In genomic region chr1:103307751-103308150, GRCh38 we compare ENCODE assay signal across 25 cellular contexts.
"Had no signal": no experiment of that assay in that cellular context is flagged by ENCODE, and none has a peak within 500 bp of the region (broad histone marks: within the 10 kb centered on the region; RNA-seq: fewer than 3 reads in every experiment).

No MANE protein-coding gene starts in this region.

- H3K4me1 ChIP-seq: esophagus squamous epithelium, gastrocnemius medialis, heart right ventricle, left lung, lower lobe of right lung had no signal

- DNase-seq: dermis blood vessel endothelial cell; dorsolateral prefrontal cortex; effector CD4-positive, alpha-beta T cell; effector memory CD4-positive, alpha-beta T cell; esophagus squamous epithelium; foreskin fibroblast; foreskin melanocyte; gastrocnemius medialis; glutamatergic neuron; head of caudate nucleus; heart right ventricle; hippocampal formation; left cardiac atrium; left lung; left ventricle myocardium superior; lower lobe of right lung; mesenchymal stem cell; mucosa of descending colon; naive B cell had no signal

- FAIRE-seq: colon, endothelial cell of umbilical vein, islet of Langerhans, keratinocyte had no signal

- H3K9me3 ChIP-seq: esophagus squamous epithelium, gastrocnemius medialis, left lung, lower lobe of right lung, mucosa of descending colon had no signal

- H3K27me3 ChIP-seq: dorsolateral prefrontal cortex, esophagus squamous epithelium, gastrocnemius medialis, heart right ventricle, left lung had no signal

- H3K4me3 ChIP-seq: coronary artery, dorsolateral prefrontal cortex, esophagus squamous epithelium, gastrocnemius medialis, heart right ventricle, left lung, lower lobe of right lung, mucosa of descending colon had no signal

- H3K27ac ChIP-seq: coronary artery, dorsolateral prefrontal cortex, esophagus squamous epithelium, gastrocnemius medialis, heart right ventricle, left lung, lower lobe of right lung had no signal

- H3K36me3 ChIP-seq: esophagus squamous epithelium, gastrocnemius medialis, heart right ventricle, left lung, lower lobe of right lung had no signal

- ATAC-seq: esophagus mucosa, gastrocnemius medialis, heart right ventricle, left cardiac atrium, left lung, left ventricle myocardium superior, lower lobe of right lung, mucosa of descending colon had no signal
